ENCODE assay signal across 37 cellular contexts in genomic region chr7:140026935-140027334, GRCh38.
"Had no signal": no experiment of that assay in that cellular context is flagged by ENCODE, and none has a peak within 500 bp of the region (broad histone marks: within the 10 kb centered on the region; RNA-seq: fewer than 3 reads in every experiment).

No MANE protein-coding gene starts in this region.

- H3K27ac Mint-ChIP-seq: activated CD4-positive, alpha-beta memory T cell treated with anti-CD3 and anti-CD28 coated beads, Interleukin-2, amount 10 ng/mL, durations not matched to agents 7 days and 5 days; activated CD4-positive, alpha-beta T cell treated with anti-CD3 and anti-CD28 coated beads for 36 hours; activated CD4-positive, alpha-beta T cell treated with anti-CD3 and anti-CD28 coated beads, Interleukin-2, amount 10 ng/mL, durations not matched to agents 7 days and 5 days; activated naive CD4-positive, alpha-beta T cell treated with anti-CD3 and anti-CD28 coated beads for 36 hours; activated naive CD8-positive, alpha-beta T cell treated with anti-CD3 and anti-CD28 coated beads for 36 hours; activated T-cell treated with anti-CD3 and anti-CD28 coated beads, Interleukin-2, amount 50 U/mL, for 72 hours; activated T-helper 1 cell treated with anti-CD3 and anti-CD28 coated beads, Interleukin-12 subunit alpha, Interleukin-12 subunit beta, Interleukin-2, Interleukin-4 antibody, amounts not matched to agents 30 ng/mL and 10 ng/mL and 1 ng/mL, durations not matched to agents 14 hours and 24 hours and 36 hours; T-helper 1 cell treated with Interleukin-12 subunit alpha and Interleukin-12 subunit beta and Interleukin-4 antibody, amounts not matched to agents 30 μg/mL and 1 μg/mL, for 36 hours; T-helper 2 cell treated with Interferon-gamma antibody and Interleukin-4, amounts not matched to agents 5 μg/mL and 100 μg/mL, for 36 hours; WTC11 had no signal

- H3K4me3 ChIP-seq: adrenal gland, body of pancreas, breast epithelium had no signal

- H3K27me3 ChIP-seq: adrenal gland, body of pancreas, brain microvascular endothelial cell, breast epithelium had no signal

- ATAC-seq: activated CD4-positive, alpha-beta T cell treated with anti-CD3 and anti-CD28 coated beads for 36 hours; activated CD4-positive, CD25-positive, alpha-beta regulatory T cell treated with anti-CD3 and anti-CD28 coated beads, Interleukin-2, amount 50 U/mL, for 24 hours; activated naive CD4-positive, alpha-beta T cell treated with anti-CD3 and anti-CD28 coated beads, Interleukin-2, amount 50 U/mL, for 72 hours; activated T-cell treated with anti-CD3 and anti-CD28 coated beads, Interleukin-2, amount 50 U/mL, for 4 hours; activated T-cell treated with anti-CD3 and anti-CD28 coated beads, Interleukin-2, amount 50 U/mL, for 72 hours; activated T-helper 17 cell treated with anti-CD3 and anti-CD28 coated beads, Interleukin-2, amount 50 U/mL, for 72 hours; body of pancreas; WTC11 had no signal

- H3K4me1 Mint-ChIP-seq: activated CD4-positive, alpha-beta T cell treated with anti-CD3 and anti-CD28 coated beads for 36 hours; activated naive CD8-positive, alpha-beta T cell treated with anti-CD3 and anti-CD28 coated beads for 36 hours; WTC11 had no signal

- H3K36me3 ChIP-seq: breast epithelium, WERI-Rb-1 had no signal

- H3K4me3 Mint-ChIP-seq: activated CD4-positive, alpha-beta memory T cell treated with anti-CD3 and anti-CD28 coated beads, Interleukin-2, amount 10 ng/mL, durations not matched to agents 7 days and 5 days; activated CD4-positive, alpha-beta T cell treated with anti-CD3 and anti-CD28 coated beads for 36 hours; activated CD4-positive, alpha-beta T cell treated with anti-CD3 and anti-CD28 coated beads, Interleukin-2, amount 10 ng/mL, durations not matched to agents 7 days and 5 days; activated naive CD4-positive, alpha-beta T cell treated with anti-CD3 and anti-CD28 coated beads for 36 hours; activated naive CD8-positive, alpha-beta T cell treated with anti-CD3 and anti-CD28 coated beads for 36 hours; activated T-cell treated with anti-CD3 and anti-CD28 coated beads, Interleukin-2, amount 50 U/mL, for 4 hours; activated T-cell treated with anti-CD3 and anti-CD28 coated beads, Interleukin-2, amount 50 U/mL, for 72 hours; activated T-helper 1 cell treated with anti-CD3 and anti-CD28 coated beads, Interleukin-12 subunit alpha, Interleukin-12 subunit beta, Interleukin-2, Interleukin-4 antibody, amounts not matched to agents 30 ng/mL and 10 ng/mL and 1 ng/mL, durations not matched to agents 14 hours and 24 hours and 36 hours; activated T-helper 17 cell treated with anti-CD3 and anti-CD28 coated beads, Interleukin-2, amount 50 U/mL, for 72 hours; T-helper 1 cell treated with Interleukin-12 subunit alpha and Interleukin-12 subunit beta and Interleukin-4 antibody, amounts not matched to agents 30 μg/mL and 1 μg/mL, for 36 hours; T-helper 2 cell treated with Interferon-gamma antibody and Interleukin-4, amounts not matched to agents 5 μg/mL and 100 μg/mL, for 36 hours; WTC11 had no signal

- H3K9me3 ChIP-seq: adrenal gland, body of pancreas, breast epithelium had no signal

- FAIRE-seq: astrocyte, TTC549 had no signal

- H3K4me1 ChIP-seq: adrenal gland, breast epithelium had no signal

- H3K27ac ChIP-seq: adrenal gland, body of pancreas, brain microvascular endothelial cell, breast epithelium, WERI-Rb-1 had no signal

- DNase-seq: activated CD4-positive, alpha-beta memory T cell treated with anti-CD3 and anti-CD28 coated beads, Interleukin-2, amount 10 ng/mL, durations not matched to agents 7 days and 5 days; activated CD4-positive, alpha-beta T cell treated with anti-CD3 and anti-CD28 coated beads for 1 hour; activated CD4-positive, alpha-beta T cell treated with anti-CD3 and anti-CD28 coated beads for 36 hours; activated CD4-positive, alpha-beta T cell treated with anti-CD3 and anti-CD28 coated beads for 48 hours; activated CD4-positive, alpha-beta T cell treated with anti-CD3 and anti-CD28 coated beads, Interleukin-2, amount 10 ng/mL, durations not matched to agents 7 days and 5 days; activated CD4-positive, alpha-beta T cell treated with anti-CD3 and anti-CD28 coated beads, Interleukin-2, amount 50 U/mL, for 48 hours; activated CD4-positive, CD25-positive, alpha-beta regulatory T cell; activated CD8-positive, alpha-beta memory T cell treated with anti-CD3 and anti-CD28 coated beads, Interleukin-2, amount 50 U/mL, for 4 hours; activated effector memory CD4-positive, alpha-beta T cell treated with anti-CD3 and anti-CD28 coated beads, Interleukin-2, amount 50 U/mL, for 16 hours; activated gamma-delta T cell treated with Interleukin-2 at 50 U/mL for 16 hours; activated naive CD4-positive, alpha-beta T cell; activated naive CD4-positive, alpha-beta T cell treated with anti-CD3 and anti-CD28 coated beads for 36 hours; activated naive CD4-positive, alpha-beta T cell treated with anti-CD3 and anti-CD28 coated beads, Interleukin-2, amount 50 U/mL, for 16 hours; activated naive CD8-positive, alpha-beta T cell treated with anti-CD3 and anti-CD28 coated beads for 36 hours; activated T-cell treated with anti-CD3 and anti-CD28 coated beads for 4 hours; activated T-cell treated with anti-CD3 and anti-CD28 coated beads, Interleukin-2, amount 50 U/mL, for 1 hour; activated T-cell treated with anti-CD3 and anti-CD28 coated beads, Interleukin-2, amount 50 U/mL, for 4 hours; activated T-cell treated with anti-CD3 and anti-CD28 coated beads, Interleukin-2, amount 50 U/mL, for 72 hours; amniotic stem cell; aorta; body of pancreas; brain microvascular endothelial cell; central memory CD4-positive, alpha-beta T cell; T-helper 2 cell; T-helper 9 cell; WERI-Rb-1 had no signal

- H3K9me3 Mint-ChIP-seq: activated CD4-positive, alpha-beta memory T cell treated with anti-CD3 and anti-CD28 coated beads, Interleukin-2, amount 10 ng/mL, durations not matched to agents 7 days and 5 days; activated CD4-positive, alpha-beta T cell treated with anti-CD3 and anti-CD28 coated beads, Interleukin-2, amount 10 ng/mL, durations not matched to agents 7 days and 5 days; activated naive CD4-positive, alpha-beta T cell treated with anti-CD3 and anti-CD28 coated beads for 36 hours; activated naive CD4-positive, alpha-beta T cell treated with anti-CD3 and anti-CD28 coated beads, Interleukin-2, amount 50 U/mL, for 72 hours; activated naive CD8-positive, alpha-beta T cell treated with anti-CD3 and anti-CD28 coated beads for 36 hours; activated T-cell treated with anti-CD3 and anti-CD28 coated beads, Interleukin-2, amount 50 U/mL, for 4 hours; activated T-cell treated with anti-CD3 and anti-CD28 coated beads, Interleukin-2, amount 50 U/mL, for 72 hours; activated T-helper 1 cell treated with anti-CD3 and anti-CD28 coated beads, Interleukin-12 subunit alpha, Interleukin-12 subunit beta, Interleukin-2, Interleukin-4 antibody, amounts not matched to agents 30 ng/mL and 10 ng/mL and 1 ng/mL, durations not matched to agents 14 hours and 24 hours and 36 hours; activated T-helper 17 cell treated with anti-CD3 and anti-CD28 coated beads, Interleukin-2, amount 50 U/mL, for 72 hours; T-helper 1 cell treated with Interleukin-12 subunit alpha and Interleukin-12 subunit beta and Interleukin-4 antibody, amounts not matched to agents 30 μg/mL and 1 μg/mL, for 36 hours; T-helper 2 cell treated with Interferon-gamma antibody and Interleukin-4, amounts not matched to agents 5 μg/mL and 100 μg/mL, for 36 hours; WTC11 had no signal

- H3K36me3 Mint-ChIP-seq: WTC11 had no signal

- H3K27me3 Mint-ChIP-seq: activated CD4-positive, alpha-beta memory T cell treated with anti-CD3 and anti-CD28 coated beads, Interleukin-2, amount 10 ng/mL, durations not matched to agents 7 days and 5 days; activated CD4-positive, alpha-beta T cell treated with anti-CD3 and anti-CD28 coated beads for 36 hours; activated CD4-positive, alpha-beta T cell treated with anti-CD3 and anti-CD28 coated beads, Interleukin-2, amount 10 ng/mL, durations not matched to agents 7 days and 5 days; activated naive CD8-positive, alpha-beta T cell treated with anti-CD3 and anti-CD28 coated beads for 36 hours; activated T-helper 17 cell treated with anti-CD3 and anti-CD28 coated beads, Interleukin-2, amount 50 U/mL, for 72 hours had no signal
